ENCODE assay signal across 8 cellular contexts in the genomic region with DNA sequence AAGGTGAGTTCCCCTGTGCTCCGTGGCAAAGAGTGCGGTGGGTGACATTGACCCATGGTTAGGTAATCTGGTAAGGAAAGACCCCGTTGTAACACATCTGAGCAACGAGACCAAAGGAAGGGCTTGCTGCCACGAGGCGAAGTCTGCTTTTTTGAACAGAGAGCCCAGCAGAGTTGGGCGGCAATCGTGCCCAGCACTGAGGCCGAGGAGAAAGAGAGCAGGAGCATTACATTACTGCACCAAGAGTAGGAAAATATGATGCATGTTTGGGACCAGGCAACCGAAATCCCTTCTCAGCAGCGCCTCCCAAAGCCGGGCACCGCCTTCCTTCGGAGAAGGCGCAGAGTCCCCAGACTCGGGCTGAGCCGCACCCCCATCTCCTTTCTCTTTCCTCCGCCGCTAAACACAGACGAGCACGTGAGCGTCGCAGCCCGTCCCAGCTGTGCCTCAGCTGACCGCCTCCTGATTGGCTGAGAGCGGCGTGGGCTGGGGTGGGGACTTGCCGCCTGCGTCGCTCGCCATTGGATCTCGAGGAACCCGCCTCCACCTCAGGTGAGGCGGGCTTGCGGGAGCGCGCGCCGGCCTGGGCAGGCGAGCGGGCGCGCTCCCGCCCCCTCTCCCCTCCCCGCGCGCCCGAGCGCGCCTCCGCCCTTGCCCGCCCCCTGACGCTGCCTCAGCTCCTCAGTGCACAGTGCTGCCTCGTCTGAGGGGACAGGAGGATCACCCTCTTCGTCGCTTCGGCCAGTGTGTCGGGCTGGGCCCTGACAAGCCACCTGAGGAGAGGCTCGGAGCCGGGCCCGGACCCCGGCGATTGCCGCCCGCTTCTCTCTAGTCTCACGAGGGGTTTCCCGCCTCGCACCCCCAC. TPM values are rescaled to one million over a fixed set of nuclear protein-coding genes. Genes with fewer than 3 reads are reported as not detected.
DNase-seq lines count a peak whose midpoint lies in the region; ATAC-seq lines count a peak whose summit lies in the region.

A gene (plus strand): TSS at position 684 of the 865 bp plus-strand sequence. CDS start 292 bp downstream, outside the sequence.

- ATAC-seq in GM21360 (IDR thresholded peaks at IDR 0.05; ENCODE audit: unreplicated experiment), result peak; percentile 89
- peak; percentile 94 for ATAC-seq in effector memory CD8-positive, alpha-beta T cell (replicated peaks)

- peaks cover 15% of the 10 kb centered on the region for H3K36me3 Mint-ChIP-seq in effector memory CD8-positive, alpha-beta T cell (ENCODE audit: insufficient read depth)

- no peaks in the 10 kb centered on the region for H3K9me3 Mint-ChIP-seq in effector memory CD8-positive, alpha-beta T cell

- H3K4me3 Mint-ChIP-seq in effector memory CD8-positive, alpha-beta T cell, result peak within 1 kb of the TSS; percentile 93 to 98

- H3K4me1 Mint-ChIP-seq in effector memory CD8-positive, alpha-beta T cell (ENCODE audit: low read depth in 2 of 2), result peaks cover 20 to 40% of the 10 kb centered on the region in 2 donors

- peak; percentile 90 for DNase-seq in COLO829 (ENCODE audit: low spot score)
- DNase-seq in HT1080 (ENCODE audit: low read depth), result peak; percentile 99
- peak; percentile 99 for DNase-seq in NOMO-1 treated with DMSO at 0.1 percent for 48 hours (lab: John Stamatoyannopoulos, UW; ENCODE audit: unreplicated experiment)
- peak; percentile 81 to 90 (median 85) for DNase-seq in activated CD8-positive, alpha-beta memory T cell treated with anti-CD3 and anti-CD28 coated beads for 48 hours (ENCODE audit: low read depth in 2 of 3, low spot score in 2 of 3)
- DNase-seq in effector memory CD8-positive, alpha-beta T cell, result peak; percentile 87 to 92 (median 91)
- peak; percentile 99 for DNase-seq in medulla oblongata (ENCODE audit: extremely low spot score)
- peak; percentile 90 for DNase-seq in stimulated activated CD8-positive, alpha-beta memory T cell treated with anti-CD3 and anti-CD28 coated beads, Interleukin-12 subunit alpha, Interleukin-12 subunit beta, amount 100 ng/mL, for 1 hour (ENCODE audit: low read depth)

- H3K27ac Mint-ChIP-seq in effector memory CD8-positive, alpha-beta T cell, result peak within 1 kb of the TSS; percentile 94 to 97

- no peaks in the 10 kb centered on the region for H3K27me3 Mint-ChIP-seq in effector memory CD8-positive, alpha-beta T cell

RNA-seq across cellular contexts. Expression of the gene that starts here (rescaled TPM):
- total RNA-seq in HT1080 (2014; rRNA removed; shearing (Covaris generic)), result 153 and 176 TPM in 2 replicates
- 153 and 197 TPM in 2 replicates for polyA plus RNA-seq in HT1080 (2015; cell fraction: cytosol; rRNA removed)
- 399 and 406 TPM in 2 replicates for polyA plus RNA-seq in HT1080 (2015; cell fraction: nucleus; rRNA removed)

Comparison
In these comparisons a context has a peak if more than half of its experiments do, and no peak if none do; other contexts are left out.
1. Peak in every context shown above with its lines: DNase-seq and ATAC-seq.